Comparison of ENCODE assay signal across 38 cellular contexts in the genomic region with DNA sequence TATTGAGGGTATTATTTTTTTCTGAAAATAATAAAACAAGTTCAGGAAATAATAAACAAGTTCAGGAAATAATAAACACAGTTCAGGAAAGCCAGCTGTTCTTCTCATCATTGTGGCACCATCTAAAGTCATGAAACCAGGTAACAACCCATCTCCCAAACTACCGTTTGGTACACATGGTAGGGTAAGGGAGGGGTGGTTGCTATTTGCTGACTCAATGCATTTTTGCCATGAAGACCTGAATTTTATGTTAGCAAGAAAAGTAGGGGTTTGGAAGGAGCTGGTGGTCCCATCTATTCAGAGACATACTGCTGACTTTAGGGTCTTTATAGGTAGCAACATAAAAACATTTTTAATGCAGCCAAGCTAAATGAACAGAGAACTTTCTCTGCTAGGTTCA. TPM values are rescaled to one million over a fixed set of nuclear protein-coding genes. Genes with fewer than 3 reads are reported as not detected.
"Had no signal": no experiment of that assay in that cellular context is flagged by ENCODE, and none has a peak within 500 bp of the region (broad histone marks: within the 10 kb centered on the region; RNA-seq: fewer than 3 reads in every experiment).

No MANE protein-coding gene starts in this region.

- H3K9me3 Mint-ChIP-seq: activated B cell treated with CpG ODN at 0.5 μM for 24 hours; activated CD4-positive, alpha-beta T cell treated with anti-CD3 and anti-CD28 coated beads, Interleukin-2, amount 10 ng/mL, durations not matched to agents 24 days and 14 days; activated CD8-positive, alpha-beta T cell treated with anti-CD3 and anti-CD28 coated beads for 36 hours; activated naive CD4-positive, alpha-beta T cell treated with anti-CD3 and anti-CD28 coated beads for 36 hours; activated naive CD4-positive, alpha-beta T cell treated with anti-CD3 and anti-CD28 coated beads, Interleukin-2, amount 50 U/mL, for 72 hours; activated naive CD8-positive, alpha-beta T cell treated with anti-CD3 and anti-CD28 coated beads for 36 hours; activated T-cell treated with anti-CD3 and anti-CD28 coated beads, Interleukin-2, amount 50 U/mL, for 4 hours; activated T-cell treated with anti-CD3 and anti-CD28 coated beads, Interleukin-2, amount 50 U/mL, for 72 hours; activated T-helper 1 cell treated with anti-CD3 and anti-CD28 coated beads, Interleukin-12 subunit alpha, Interleukin-12 subunit beta, Interleukin-2, Interleukin-4 antibody, amounts not matched to agents 30 ng/mL and 10 ng/mL and 1 ng/mL, durations not matched to agents 14 hours and 24 hours and 36 hours; activated T-helper 17 cell treated with anti-CD3 and anti-CD28 coated beads, Interleukin-2, amount 50 U/mL, for 72 hours; brain; central memory CD8-positive, alpha-beta T cell; T-helper 1 cell treated with Interleukin-12 subunit alpha and Interleukin-12 subunit beta and Interleukin-4 antibody, amounts not matched to agents 30 μg/mL and 1 μg/mL, for 36 hours; T-helper 2 cell treated with Interferon-gamma antibody and Interleukin-4, amounts not matched to agents 5 μg/mL and 100 μg/mL, for 36 hours had no signal

- H3K27ac Mint-ChIP-seq: activated B cell treated with CpG ODN at 0.5 μM for 24 hours; activated CD4-positive, alpha-beta memory T cell treated with anti-CD3 and anti-CD28 coated beads for 36 hours; activated CD4-positive, alpha-beta T cell treated with anti-CD3 and anti-CD28 coated beads, Interleukin-2, amount 10 ng/mL, durations not matched to agents 24 days and 14 days; activated CD8-positive, alpha-beta T cell treated with anti-CD3 and anti-CD28 coated beads for 36 hours; activated naive CD4-positive, alpha-beta T cell treated with anti-CD3 and anti-CD28 coated beads for 36 hours; activated naive CD4-positive, alpha-beta T cell treated with anti-CD3 and anti-CD28 coated beads, Interleukin-2, amount 50 U/mL, for 72 hours; activated naive CD8-positive, alpha-beta T cell treated with anti-CD3 and anti-CD28 coated beads for 36 hours; activated T-cell treated with anti-CD3 and anti-CD28 coated beads, Interleukin-2, amount 50 U/mL, for 72 hours; activated T-helper 1 cell treated with anti-CD3 and anti-CD28 coated beads, Interleukin-12 subunit alpha, Interleukin-12 subunit beta, Interleukin-2, Interleukin-4 antibody, amounts not matched to agents 30 ng/mL and 10 ng/mL and 1 ng/mL, durations not matched to agents 14 hours and 24 hours and 36 hours; activated T-helper 17 cell treated with anti-CD3 and anti-CD28 coated beads, Interleukin-2, amount 50 U/mL, for 72 hours; brain; T-helper 1 cell treated with Interleukin-12 subunit alpha and Interleukin-12 subunit beta and Interleukin-4 antibody, amounts not matched to agents 30 μg/mL and 1 μg/mL, for 36 hours; T-helper 2 cell treated with Interferon-gamma antibody and Interleukin-4, amounts not matched to agents 5 μg/mL and 100 μg/mL, for 36 hours had no signal

- H3K4me1 ChIP-seq: adrenal gland had no signal

- H3K27me3 Mint-ChIP-seq: activated CD4-positive, alpha-beta memory T cell treated with anti-CD3 and anti-CD28 coated beads for 36 hours; activated CD4-positive, alpha-beta T cell treated with anti-CD3 and anti-CD28 coated beads, Interleukin-2, amount 10 ng/mL, durations not matched to agents 24 days and 14 days; activated CD8-positive, alpha-beta T cell treated with anti-CD3 and anti-CD28 coated beads for 36 hours; activated naive CD8-positive, alpha-beta T cell treated with anti-CD3 and anti-CD28 coated beads for 36 hours; activated T-helper 17 cell treated with anti-CD3 and anti-CD28 coated beads, Interleukin-2, amount 50 U/mL, for 72 hours; central memory CD8-positive, alpha-beta T cell had no signal

- ATAC-seq: activated CD8-positive, alpha-beta T cell treated with anti-CD3 and anti-CD28 coated beads for 36 hours; activated naive CD4-positive, alpha-beta T cell treated with anti-CD3 and anti-CD28 coated beads, Interleukin-2, amount 50 U/mL, for 72 hours; activated T-cell treated with anti-CD3 and anti-CD28 coated beads, Interleukin-2, amount 50 U/mL, for 4 hours; activated T-cell treated with anti-CD3 and anti-CD28 coated beads, Interleukin-2, amount 50 U/mL, for 72 hours; activated T-helper 17 cell treated with anti-CD3 and anti-CD28 coated beads, Interleukin-2, amount 50 U/mL, for 72 hours had no signal

- H3K4me3 Mint-ChIP-seq: activated B cell treated with CpG ODN at 0.5 μM for 24 hours; activated CD4-positive, alpha-beta memory T cell treated with anti-CD3 and anti-CD28 coated beads for 36 hours; activated CD4-positive, alpha-beta T cell treated with anti-CD3 and anti-CD28 coated beads, Interleukin-2, amount 10 ng/mL, durations not matched to agents 24 days and 14 days; activated CD8-positive, alpha-beta T cell treated with anti-CD3 and anti-CD28 coated beads for 36 hours; activated naive CD4-positive, alpha-beta T cell treated with anti-CD3 and anti-CD28 coated beads for 36 hours; activated naive CD8-positive, alpha-beta T cell treated with anti-CD3 and anti-CD28 coated beads for 36 hours; activated T-cell treated with anti-CD3 and anti-CD28 coated beads, Interleukin-2, amount 50 U/mL, for 4 hours; activated T-cell treated with anti-CD3 and anti-CD28 coated beads, Interleukin-2, amount 50 U/mL, for 72 hours; activated T-helper 1 cell treated with anti-CD3 and anti-CD28 coated beads, Interleukin-12 subunit alpha, Interleukin-12 subunit beta, Interleukin-2, Interleukin-4 antibody, amounts not matched to agents 30 ng/mL and 10 ng/mL and 1 ng/mL, durations not matched to agents 14 hours and 24 hours and 36 hours; activated T-helper 17 cell treated with anti-CD3 and anti-CD28 coated beads, Interleukin-2, amount 50 U/mL, for 72 hours; brain; central memory CD8-positive, alpha-beta T cell; T-helper 1 cell treated with Interleukin-12 subunit alpha and Interleukin-12 subunit beta and Interleukin-4 antibody, amounts not matched to agents 30 μg/mL and 1 μg/mL, for 36 hours; T-helper 2 cell treated with Interferon-gamma antibody and Interleukin-4, amounts not matched to agents 5 μg/mL and 100 μg/mL, for 36 hours had no signal

- DNase-seq: activated B cell treated with CpG ODN at 0.5 μM for 24 hours; activated CD4-positive, alpha-beta memory T cell treated with anti-CD3 and anti-CD28 coated beads for 36 hours; activated CD4-positive, alpha-beta T cell treated with anti-CD3 and anti-CD28 coated beads for 4 hours; activated CD4-positive, alpha-beta T cell treated with anti-CD3 and anti-CD28 coated beads, Interleukin-2, amount 10 ng/mL, durations not matched to agents 24 days and 14 days; activated CD4-positive, alpha-beta T cell treated with anti-CD3 and anti-CD28 coated beads, Interleukin-2, amount 50 U/mL, for 1 hour; activated CD4-positive, alpha-beta T cell treated with anti-CD3 and anti-CD28 coated beads, Interleukin-2, amount 50 U/mL, for 4 hours; activated CD4-positive, CD25-positive, alpha-beta regulatory T cell treated with anti-CD3 and anti-CD28 coated beads, Interleukin-2, amount 50 U/mL, for 72 hours; activated CD8-positive, alpha-beta memory T cell treated with anti-CD3 and anti-CD28 coated beads, Interleukin-2, amount 50 U/mL, for 4 hours; activated CD8-positive, alpha-beta T cell treated with anti-CD3 and anti-CD28 coated beads for 36 hours; activated effector memory CD4-positive, alpha-beta T cell treated with anti-CD3 and anti-CD28 coated beads, Interleukin-2, amount 50 U/mL, for 16 hours; activated gamma-delta T cell treated with Interleukin-2 at 50 U/mL for 16 hours; activated naive CD4-positive, alpha-beta T cell; activated naive CD4-positive, alpha-beta T cell treated with anti-CD3 and anti-CD28 coated beads for 36 hours; activated naive CD4-positive, alpha-beta T cell treated with anti-CD3 and anti-CD28 coated beads, Interleukin-2, amount 50 U/mL, for 16 hours; activated naive CD8-positive, alpha-beta T cell treated with anti-CD3 and anti-CD28 coated beads for 36 hours; activated T-cell treated with anti-CD3 and anti-CD28 coated beads for 4 hours; activated T-cell treated with anti-CD3 and anti-CD28 coated beads, Interleukin-2, amount 50 U/mL, for 1 hour; activated T-cell treated with anti-CD3 and anti-CD28 coated beads, Interleukin-2, amount 50 U/mL, for 4 hours; activated T-cell treated with anti-CD3 and anti-CD28 coated beads, Interleukin-2, amount 50 U/mL, for 72 hours; adrenal gland; amniotic stem cell; aorta; caudate nucleus; cerebellar nuclear complex; T-helper 2 cell; T-helper 9 cell had no signal

- H3K36me3 ChIP-seq: adrenal gland, cardiac muscle cell had no signal

- H3K4me1 Mint-ChIP-seq: activated B cell treated with CpG ODN at 0.5 μM for 24 hours; activated CD4-positive, alpha-beta T cell treated with anti-CD3 and anti-CD28 coated beads, Interleukin-2, amount 10 ng/mL, durations not matched to agents 24 days and 14 days; activated T-helper 17 cell treated with anti-CD3 and anti-CD28 coated beads, Interleukin-2, amount 50 U/mL, for 72 hours; brain; central memory CD8-positive, alpha-beta T cell had no signal

- H3K36me3 Mint-ChIP-seq: activated CD4-positive, alpha-beta memory T cell treated with anti-CD3 and anti-CD28 coated beads for 36 hours; activated naive CD4-positive, alpha-beta T cell treated with anti-CD3 and anti-CD28 coated beads, Interleukin-2, amount 50 U/mL, for 72 hours; activated naive CD8-positive, alpha-beta T cell treated with anti-CD3 and anti-CD28 coated beads for 36 hours; brain had no signal

- H3K4me3 ChIP-seq: adrenal gland, cardiac muscle cell had no signal

- H3K9me3 ChIP-seq: adrenal gland had no signal

- H3K27me3 ChIP-seq: cardiac muscle cell had no signal

- H3K27ac ChIP-seq: adrenal gland, cardiac muscle cell, VCaP had no signal

- FAIRE-seq: bronchial epithelial cell, TTC549 had no signal

RNA-seq across cellular contexts. Expression of a gene that starts 41.0 kb away (rescaled TPM):
- total RNA-seq: activated B cell treated with CpG ODN at 0.5 μM for 24 hours; activated naive CD4-positive, alpha-beta T cell treated with anti-CD3 and anti-CD28 coated beads for 36 hours; activated T-helper 1 cell treated with anti-CD3 and anti-CD28 coated beads, Interleukin-12 subunit alpha, Interleukin-12 subunit beta, Interleukin-2, Interleukin-4 antibody, amounts not matched to agents 30 ng/mL and 10 ng/mL and 1 ng/mL, durations not matched to agents 14 hours and 24 hours and 36 hours; bronchial epithelial cell; chondrocyte had no signal
